Comparison of ENCODE assay signal across 10 cellular contexts in genomic region chr2:31136732-31137131, GRCh38. TPM values are rescaled to one million over a fixed set of nuclear protein-coding genes. Genes with fewer than 3 reads are reported as not detected.
DNase-seq lines count a peak whose midpoint lies in the region; ATAC-seq and TF ChIP-seq lines count a peak whose summit lies in the region.
"Had no signal": no experiment of that assay in that cellular context is flagged by ENCODE, and none has a peak within 500 bp of the region (broad histone marks: within the 10 kb centered on the region; RNA-seq: fewer than 3 reads in every experiment).

No MANE protein-coding gene starts in this region.

- H3K27ac Mint-ChIP-seq in nephron progenitor cell, result no peak overlapping the region

- WGBS in HUES64, result 81% methylated on average over 10 of the region's 10 CpGs

- H3K27me3 Mint-ChIP-seq in nephron progenitor cell (ENCODE audit: low read depth, poor library complexity), result peaks cover 87% of the 10 kb centered on the region

- no peak for ATAC-seq in HG03025 (IDR thresholded peaks at IDR 0.05; ENCODE audit: low FRiP score, unreplicated experiment)
- no peak for ATAC-seq in left lung
- no peak for ATAC-seq in HG03108 (IDR thresholded peaks at IDR 0.05; ENCODE audit: unreplicated experiment)

- peaks cover 72% of the 10 kb centered on the region for H3K27me3 ChIP-seq in HUES64 (ENCODE audit: insufficient read depth, low read length)
- peaks cover 29 to 33% of the 10 kb centered on the region in 2 donors for H3K27me3 ChIP-seq in duodenal mucosa (ENCODE audit: control insufficient read depth in 1 of 2, insufficient read depth in 2 of 2, low read length in 2 of 2)
- peaks cover 34 to 63% of the 10 kb centered on the region in 2 donors for H3K27me3 ChIP-seq in left lung

- H3K4me1 Mint-ChIP-seq in nephron progenitor cell, result peaks cover 6% of the 10 kb centered on the region

- peaks cover 13% of the 10 kb centered on the region; the same call in 1 of the 2 replicates for H3K4me1 ChIP-seq in HUES64 (ENCODE audit: insufficient read depth, low read length)
- peaks cover 5 to 16% of the 10 kb centered on the region in 2 donors for H3K4me1 ChIP-seq in duodenal mucosa (ENCODE audit: control insufficient read depth in 1 of 2, insufficient read depth in 2 of 2, low read length in 2 of 2)
- peaks cover 7 to 21% of the 10 kb centered on the region in 2 donors for H3K4me1 ChIP-seq in left lung

- in situ Hi-C loops in Caki2 (cut with HindIII; ENCODE audit: low pct_unique_long_range_greater_than_20kb, low sequenced_read_pairs), result no loop called here

- H3K9ac ChIP-seq in HUES64 (ENCODE audit: low read depth, low read length), result no peak overlapping the region
- H3K9ac ChIP-seq in duodenal mucosa (ENCODE audit: low read depth in 1 of 2, low read length in 2 of 2), result no peak overlapping the region

- TF ChIP-seq CTCF in nephron progenitor cell (IDR thresholded peaks at IDR 0.05), result no peak
- TF ChIP-seq CTCF in left lung (IDR thresholded peaks at IDR 0.05), result no peak

- H3K9me3 Mint-ChIP-seq in nephron progenitor cell, result no peaks in the 10 kb centered on the region

- peak; percentile 34 for DNase-seq in Caki2 (ENCODE audit: low read depth)
- DNase-seq in nephron progenitor cell, result no peak
- no peak for DNase-seq in left lung
- no peak for DNase-seq in SIG-M5 (lab: John Stamatoyannopoulos, UW)
- DNase-seq: amniotic stem cell; NK-92 treated with Interleukin-12 subunit alpha and Interleukin-12 subunit beta, amount 100 ng/mL, for 24 hours had no signal

- H3K9me3 ChIP-seq in HUES64 (ENCODE audit: insufficient read depth, low read depth, low read length) (no peaks in the 10 kb centered on the region), duodenal mucosa (ENCODE audit: control insufficient read depth in 1 of 2, low read length in 2 of 2) (no peaks in the 10 kb centered on the region), left lung (no peaks in the 10 kb centered on the region)

- H3K4me3 ChIP-seq in HUES64 (ENCODE audit: low read length) (peak overlapping the region; percentile 69), duodenal mucosa (ENCODE audit: low read depth in 1 of 2, low read length in 2 of 2) (peak overlapping the region; percentile 35 to 77), left lung (peak overlapping the region in 1 of 2 donors; percentile 46)

- H3K27ac ChIP-seq in HUES64 (ENCODE audit: low read depth, low read length) (no peak overlapping the region), duodenal mucosa (ENCODE audit: low read depth, low read length) (no peak overlapping the region), left lung (no peak overlapping the region)

- intact Hi-C loops in left lung (cut with DNase I), result no loop called here

- H3K4me3 Mint-ChIP-seq in nephron progenitor cell, result peak overlapping the region; percentile 80

- H3K36me3 ChIP-seq in HUES64 (ENCODE audit: insufficient read depth, low read length) (no peaks in the 10 kb centered on the region), duodenal mucosa (ENCODE audit: control insufficient read depth in 1 of 2, insufficient read depth in 2 of 2, low read length in 2 of 2) (no peaks in the 10 kb centered on the region), left lung (no peaks in the 10 kb centered on the region)

- H3K36me3 Mint-ChIP-seq in nephron progenitor cell (ENCODE audit: low read depth), result no peaks in the 10 kb centered on the region

RNA-seq across cellular contexts. Expression of gene GALNT14, which starts 1.5 kb away (rescaled TPM):
- total RNA-seq in Caki2 (2014; rRNA removed; shearing (Covaris generic); ENCODE audit: low replicate concordance), result 251 and 276 TPM in 2 replicates
- 3.8 TPM for polyA plus RNA-seq in HUES64 (2013, experiment 1 of 2)
- polyA plus RNA-seq in HUES64 (2013, experiment 2 of 2), result 3.8 TPM
- 1 to 10 TPM; 1.5 to 2.1 TPM for total RNA-seq in left lung

Comparison
In these comparisons a context has a peak if more than half of its experiments do, and no peak if none do; other contexts are left out.
1. RNA of gene GALNT14, which starts 1.5 kb away (total RNA-seq): 251 to 276 TPM in Caki2; 1.5 to 2.1 TPM in left lung; every median in the first group is over 10 times any median in the second.